8 cellular contexts compared by ENCODE assay signal in genomic region chr10:71773221-71773971, GRCh38. TPM values are rescaled to one million over a fixed set of nuclear protein-coding genes. Genes with fewer than 3 reads are reported as not detected.
DNase-seq lines count a peak whose midpoint lies in the region; ATAC-seq lines count a peak whose summit lies in the region.

Gene VSIR (minus strand): TSS chr10:71773520. CDS start chr10:71773439, 81 bp downstream.

- DNase-seq in AG08395 (ENCODE audit: low spot score): peak; percentile 93
- peak; percentile 89 for DNase-seq in NOMO-1 treated with dmso at 0.1 percent for 144 hours (lab: John Stamatoyannopoulos, UW; ENCODE audit: unreplicated experiment)
- peak; percentile 97 for DNase-seq in activated T-cell treated with anti-CD3 and anti-CD28 coated beads for 4 hours
- peak; percentile 90 for DNase-seq in epithelial cell of prostate (ENCODE audit: low read depth, low spot score)
- peak; percentile 92 for DNase-seq in mucosa of gallbladder (ENCODE audit: low spot score)
- DNase-seq in stimulated activated CD8-positive, alpha-beta memory T cell treated with anti-CD3 and anti-CD28 coated beads, Interleukin-4, amount 100 ng/mL, for 48 hours: peak; percentile 98

- ATAC-seq in GM18868 (IDR thresholded peaks at IDR 0.05; ENCODE audit: unreplicated experiment) (peak; percentile 57), HG03342 (IDR thresholded peaks at IDR 0.05; ENCODE audit: unreplicated experiment) (peak; percentile 65)

- H3K27ac ChIP-seq in epithelial cell of prostate: peak within 1 kb of the TSS; percentile 95

RNA-seq across cellular contexts. Expression of gene VSIR, which starts in this region (rescaled TPM):
- 83.9 TPM for total RNA-seq in mucosa of gallbladder

Comparison
In these comparisons a context has a peak if more than half of its experiments do, and no peak if none do; other contexts are left out.
1. Peak in every context shown above with its lines: DNase-seq, ATAC-seq and H3K27ac ChIP-seq.